1 cellular context compared by ENCODE assay signal in genomic region chr3:167735233-167736107, GRCh38.
A peak's percentile ranks its signal among the peaks of the same experiment; 100 is the strongest.
TF ChIP-seq lines count a peak whose summit lies in the region.

A gene with protein sequence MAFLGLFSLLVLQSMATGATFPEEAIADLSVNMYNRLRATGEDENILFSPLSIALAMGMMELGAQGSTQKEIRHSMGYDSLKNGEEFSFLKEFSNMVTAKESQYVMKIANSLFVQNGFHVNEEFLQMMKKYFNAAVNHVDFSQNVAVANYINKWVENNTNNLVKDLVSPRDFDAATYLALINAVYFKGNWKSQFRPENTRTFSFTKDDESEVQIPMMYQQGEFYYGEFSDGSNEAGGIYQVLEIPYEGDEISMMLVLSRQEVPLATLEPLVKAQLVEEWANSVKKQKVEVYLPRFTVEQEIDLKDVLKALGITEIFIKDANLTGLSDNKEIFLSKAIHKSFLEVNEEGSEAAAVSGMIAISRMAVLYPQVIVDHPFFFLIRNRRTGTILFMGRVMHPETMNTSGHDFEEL (plus strand): TSS chr3:167735721. CDS start chr3:167789129, 53,408 bp downstream.

TF ChIP-seq in K562, 482 proteins besides CTCF, POLR2A, EP300 and RAD21 (continued from another document and continues in another):
- TF ChIP-seq ZBTB40 (IDR thresholded peaks at IDR 0.05) (0 out of 2 replicates have a peak, but pooled peaks have one; percentile 32), ZBTB40 (CRISPR knock-in tag; IDR thresholded peaks at IDR 0.05) (no peak), BHLHE40 (IDR thresholded peaks at IDR 0.05; ENCODE audit: low read length) (no peak), COPS2 (conservative IDR thresholded peaks at IDR 0.05) (no peak), PHTF2 (CRISPR knock-in tag; IDR thresholded peaks at IDR 0.05) (no peak), AFF4 (CRISPR knock-in tag; IDR thresholded peaks at IDR 0.05) (no peak), RUNX1 (IDR thresholded peaks at IDR 0.05; ENCODE audit: low read depth) (no peak), MITF (IDR thresholded peaks at IDR 0.05) (no peak), CBFA2T3 (IDR thresholded peaks at IDR 0.05) (no peak; the same call in 1 of the 2 replicates), BRF1 (IDR thresholded peaks at IDR 0.05; ENCODE audit: borderline replicate concordance, extremely low read depth, insufficient read length) (no peak), CREM (IDR thresholded peaks at IDR 0.05; ENCODE audit: low read depth) (0 out of 2 replicates have a peak, but pooled peaks have one; percentile 6), GABPB1 (CRISPR knock-in tag; IDR thresholded peaks at IDR 0.05) (no peak), EP400 (IDR thresholded peaks at IDR 0.05) (no peak), MEF2D (tag; conservative IDR thresholded peaks at IDR 0.05; ENCODE audit: low read depth) (no peak), SAP30 (IDR thresholded peaks at IDR 0.05; ENCODE audit: borderline replicate concordance, insufficient read depth, low read depth, low read length, poor library complexity, severe bottlenecking) (peak; percentile 74), ZNF551 (CRISPR knock-in tag; IDR thresholded peaks at IDR 0.05) (no peak), ZNF146 (CRISPR knock-in tag; IDR thresholded peaks at IDR 0.05; ENCODE audit: unreplicated experiment) (no peak), CHD1 (IDR thresholded peaks at IDR 0.05; ENCODE audit: low read length) (no peak), SLC30A9 (CRISPR knock-in tag; IDR thresholded peaks at IDR 0.05) (no peak), JUND (IDR thresholded peaks at IDR 0.05; ENCODE audit: borderline replicate concordance, low read depth, low read length) (peak; percentile 19; the same call in 1 of the 2 replicates), JUND (tag; IDR thresholded peaks at IDR 0.05; ENCODE audit: borderline replicate concordance, low read depth, low read length) (no peak; the same call in 2 of the 3 replicates), C11orf30 (IDR thresholded peaks at IDR 0.05; ENCODE audit: low read depth) (no peak), FOXP1 (CRISPR knock-in tag; IDR thresholded peaks at IDR 0.05) (peak; percentile 3; the same call in 1 of the 2 replicates), ZNF311 (CRISPR knock-in tag; IDR thresholded peaks at IDR 0.05) (no peak), HNRNPK (IDR thresholded peaks at IDR 0.05; ENCODE audit: low read depth, low read length, poor library complexity, severe bottlenecking) (no peak), GTF2A2 (tag; IDR thresholded peaks at IDR 0.05) (no peak), TBP (optimal IDR thresholded peaks at IDR 0.05; ENCODE audit: low read depth, low read length) (peak; percentile 72)
- TF ChIP-seq, protein P1, sequence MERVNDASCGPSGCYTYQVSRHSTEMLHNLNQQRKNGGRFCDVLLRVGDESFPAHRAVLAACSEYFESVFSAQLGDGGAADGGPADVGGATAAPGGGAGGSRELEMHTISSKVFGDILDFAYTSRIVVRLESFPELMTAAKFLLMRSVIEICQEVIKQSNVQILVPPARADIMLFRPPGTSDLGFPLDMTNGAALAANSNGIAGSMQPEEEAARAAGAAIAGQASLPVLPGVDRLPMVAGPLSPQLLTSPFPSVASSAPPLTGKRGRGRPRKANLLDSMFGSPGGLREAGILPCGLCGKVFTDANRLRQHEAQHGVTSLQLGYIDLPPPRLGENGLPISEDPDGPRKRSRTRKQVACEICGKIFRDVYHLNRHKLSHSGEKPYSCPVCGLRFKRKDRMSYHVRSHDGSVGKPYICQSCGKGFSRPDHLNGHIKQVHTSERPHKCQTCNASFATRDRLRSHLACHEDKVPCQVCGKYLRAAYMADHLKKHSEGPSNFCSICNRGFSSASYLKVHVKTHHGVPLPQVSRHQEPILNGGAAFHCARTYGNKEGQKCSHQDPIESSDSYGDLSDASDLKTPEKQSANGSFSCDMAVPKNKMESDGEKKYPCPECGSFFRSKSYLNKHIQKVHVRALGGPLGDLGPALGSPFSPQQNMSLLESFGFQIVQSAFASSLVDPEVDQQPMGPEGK (CRISPR knock-in tag; IDR thresholded peaks at IDR 0.05; ENCODE audit: borderline replicate concordance) = no peak
- TF ChIP-seq, protein P2, sequence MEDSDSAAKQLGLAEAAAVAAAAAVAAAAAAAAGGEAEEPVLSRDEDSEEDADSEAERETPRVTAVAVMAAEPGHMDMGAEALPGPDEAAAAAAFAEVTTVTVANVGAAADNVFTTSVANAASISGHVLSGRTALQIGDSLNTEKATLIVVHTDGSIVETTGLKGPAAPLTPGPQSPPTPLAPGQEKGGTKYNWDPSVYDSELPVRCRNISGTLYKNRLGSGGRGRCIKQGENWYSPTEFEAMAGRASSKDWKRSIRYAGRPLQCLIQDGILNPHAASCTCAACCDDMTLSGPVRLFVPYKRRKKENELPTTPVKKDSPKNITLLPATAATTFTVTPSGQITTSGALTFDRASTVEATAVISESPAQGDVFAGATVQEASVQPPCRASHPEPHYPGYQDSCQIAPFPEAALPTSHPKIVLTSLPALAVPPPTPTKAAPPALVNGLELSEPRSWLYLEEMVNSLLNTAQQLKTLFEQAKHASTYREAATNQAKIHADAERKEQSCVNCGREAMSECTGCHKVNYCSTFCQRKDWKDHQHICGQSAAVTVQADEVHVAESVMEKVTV (CRISPR knock-in tag; IDR thresholded peaks at IDR 0.05) = no peak
- TF ChIP-seq, protein P3, sequence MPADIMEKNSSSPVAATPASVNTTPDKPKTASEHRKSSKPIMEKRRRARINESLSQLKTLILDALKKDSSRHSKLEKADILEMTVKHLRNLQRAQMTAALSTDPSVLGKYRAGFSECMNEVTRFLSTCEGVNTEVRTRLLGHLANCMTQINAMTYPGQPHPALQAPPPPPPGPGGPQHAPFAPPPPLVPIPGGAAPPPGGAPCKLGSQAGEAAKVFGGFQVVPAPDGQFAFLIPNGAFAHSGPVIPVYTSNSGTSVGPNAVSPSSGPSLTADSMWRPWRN (IDR thresholded peaks at IDR 0.05; ENCODE audit: low read depth) = no peak
- TF ChIP-seq, protein P4, sequence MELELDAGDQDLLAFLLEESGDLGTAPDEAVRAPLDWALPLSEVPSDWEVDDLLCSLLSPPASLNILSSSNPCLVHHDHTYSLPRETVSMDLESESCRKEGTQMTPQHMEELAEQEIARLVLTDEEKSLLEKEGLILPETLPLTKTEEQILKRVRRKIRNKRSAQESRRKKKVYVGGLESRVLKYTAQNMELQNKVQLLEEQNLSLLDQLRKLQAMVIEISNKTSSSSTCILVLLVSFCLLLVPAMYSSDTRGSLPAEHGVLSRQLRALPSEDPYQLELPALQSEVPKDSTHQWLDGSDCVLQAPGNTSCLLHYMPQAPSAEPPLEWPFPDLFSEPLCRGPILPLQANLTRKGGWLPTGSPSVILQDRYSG (tag; conservative IDR thresholded peaks at IDR 0.05; ENCODE audit: low read depth) = no peak
- TF ChIP-seq, protein P5, sequence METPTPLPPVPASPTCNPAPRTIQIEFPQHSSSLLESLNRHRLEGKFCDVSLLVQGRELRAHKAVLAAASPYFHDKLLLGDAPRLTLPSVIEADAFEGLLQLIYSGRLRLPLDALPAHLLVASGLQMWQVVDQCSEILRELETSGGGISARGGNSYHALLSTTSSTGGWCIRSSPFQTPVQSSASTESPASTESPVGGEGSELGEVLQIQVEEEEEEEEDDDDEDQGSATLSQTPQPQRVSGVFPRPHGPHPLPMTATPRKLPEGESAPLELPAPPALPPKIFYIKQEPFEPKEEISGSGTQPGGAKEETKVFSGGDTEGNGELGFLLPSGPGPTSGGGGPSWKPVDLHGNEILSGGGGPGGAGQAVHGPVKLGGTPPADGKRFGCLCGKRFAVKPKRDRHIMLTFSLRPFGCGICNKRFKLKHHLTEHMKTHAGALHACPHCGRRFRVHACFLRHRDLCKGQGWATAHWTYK (CRISPR knock-in tag; IDR thresholded peaks at IDR 0.05) = no peak
